In the genomic region with DNA sequence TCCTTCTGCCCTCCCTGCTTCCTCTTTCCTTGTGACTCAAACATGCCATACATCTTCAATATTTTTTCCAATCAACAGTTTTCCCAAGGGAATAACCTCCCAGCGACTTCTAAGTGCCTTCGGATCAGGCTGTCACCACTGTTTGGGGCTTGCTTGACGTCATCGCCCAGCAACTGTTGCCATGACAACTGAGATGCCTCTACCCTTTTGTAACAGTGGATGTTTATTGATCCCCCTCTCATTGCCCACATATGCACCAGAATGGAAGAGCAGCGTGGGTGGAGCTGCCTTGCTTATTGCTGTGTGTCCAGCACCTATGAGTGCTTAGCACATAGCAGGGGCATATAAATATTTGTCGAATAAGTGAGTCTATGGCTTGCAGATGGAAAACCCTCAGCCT, we compare ENCODE assay signal across 18 cellular contexts. TPM values are rescaled to one million over a fixed set of nuclear protein-coding genes. Genes with fewer than 3 reads are reported as not detected.
DNase-seq lines count a peak whose midpoint lies in the region; ATAC-seq and TF ChIP-seq lines count a peak whose summit lies in the region.
"Had no signal": no experiment of that assay in that cellular context is flagged by ENCODE, and none has a peak within 500 bp of the region (broad histone marks: within the 10 kb centered on the region; RNA-seq: fewer than 3 reads in every experiment).

No MANE protein-coding gene starts in this region.

- peak; percentile 14 for DNase-seq in Caki2 (ENCODE audit: low read depth)
- DNase-seq in choroid plexus epithelial cell (ENCODE audit: low read depth) = peak; percentile 24
- DNase-seq in left kidney (ENCODE audit: low read depth, low spot score) = peak; percentile 61
- no peak for DNase-seq in WERI-Rb-1
- DNase-seq in RPMI8226 = no peak
- no peak for DNase-seq in GM10266 (ENCODE audit: extremely low spot score)
- DNase-seq: activated CD8-positive, alpha-beta memory T cell treated with anti-CD3 and anti-CD28 coated beads, Interleukin-2, amount 50 U/mL, for 48 hours; activated naive CD8-positive, alpha-beta T cell treated with anti-CD3 and anti-CD28 coated beads, Interleukin-2, amount 10 ng/mL, durations not matched to agents 7 days and 5 days; cortex of kidney; foreskin melanocyte; kidney; SHP77 treated with DMSO at 0.1 percent for 48 hours had no signal

- ATAC-seq in HG02885 (IDR thresholded peaks at IDR 0.05; ENCODE audit: poor library complexity, unreplicated experiment) = no peak

- H3K9me3 ChIP-seq in HEK293 (ENCODE audit: control insufficient read depth, insufficient read depth, low read depth, low read length) = no peaks in the 10 kb centered on the region
- H3K9me3 ChIP-seq in WERI-Rb-1 (ENCODE audit: severe bottlenecking) = peaks cover 12% of the 10 kb centered on the region

- in situ Hi-C loops in Caki2 (cut with HindIII; ENCODE audit: low pct_unique_long_range_greater_than_20kb, low sequenced_read_pairs) = no loop called here

- H3K4me3 ChIP-seq in HEK293 (ENCODE audit: low read depth, low read length) (no peak overlapping the region), choroid plexus epithelial cell (ENCODE audit: low read depth, low read length) (no peak overlapping the region), WERI-Rb-1 (ENCODE audit: low read depth, low read length) (no peak overlapping the region)

- POLR2A ChIA-PET in HEK293 (lab: Yijun Ruan, JAX) = no interaction called here

- CTCF ChIA-PET in HEK293 (lab: Yijun Ruan, JAX) = no interaction called here

- no peaks in the 10 kb centered on the region for H3K36me3 ChIP-seq in HEK293 (ENCODE audit: control insufficient read depth in 2 of 2, insufficient read depth in 1 of 2, low read length in 2 of 2)
- no peaks in the 10 kb centered on the region; the same call in 1 of the 2 replicates for H3K36me3 ChIP-seq in WERI-Rb-1

- H3K4me1 ChIP-seq in HEK293 (ENCODE audit: control insufficient read depth, insufficient read depth, low read length) = no peaks in the 10 kb centered on the region

- TF ChIP-seq CTCF in HEK293 (tag by site-specific recombination; IDR thresholded peaks at IDR 0.05) = no peak
- no peak for TF ChIP-seq CTCF in choroid plexus epithelial cell (conservative IDR thresholded peaks at IDR 0.05; ENCODE audit: low read depth, low read length)
- no peak for TF ChIP-seq CTCF in WERI-Rb-1 (IDR thresholded peaks at IDR 0.05; ENCODE audit: low read depth, low read length)
- no peak for TF ChIP-seq CTCF in GM10266 (IDR thresholded peaks at IDR 0.05; ENCODE audit: control insufficient read depth, insufficient read depth, low read depth, missing control alignments)

- H3K27ac ChIP-seq in HEK293 (ENCODE audit: extremely low read depth, low read depth, low read length) (no peak overlapping the region), WERI-Rb-1 (no peak overlapping the region)
- H3K27ac ChIP-seq: C4-2B, VCaP had no signal

- no peaks in the 10 kb centered on the region for H3K27me3 ChIP-seq in WERI-Rb-1 (ENCODE audit: insufficient read depth, low read depth, severe bottlenecking)

TF ChIP-seq in HEK293, 187 proteins besides CTCF, POLR2A, EP300 and RAD21:
- TF ChIP-seq ZNF214 (tag by site-specific recombination; IDR thresholded peaks at IDR 0.05; ENCODE audit: borderline replicate concordance) (no peak), EGR2 (tag by site-specific recombination; IDR thresholded peaks at IDR 0.05; ENCODE audit: low read depth) (peak; percentile 36; the same call in 1 of the 2 replicates), ZNF19 (tag by site-specific recombination; IDR thresholded peaks at IDR 0.05; ENCODE audit: low read depth) (no peak), ZNF610 (tag by site-specific recombination; IDR thresholded peaks at IDR 0.05; ENCODE audit: borderline replicate concordance) (no peak), SCRT2 (tag by site-specific recombination; IDR thresholded peaks at IDR 0.05) (peak; percentile 58; the same call in 1 of the 2 replicates), MYNN (tag by site-specific recombination; IDR thresholded peaks at IDR 0.05; ENCODE audit: borderline replicate concordance) (peak; percentile 83), ZFHX2 (tag by site-specific recombination; conservative IDR thresholded peaks at IDR 0.05) (peak; percentile 32; the same call in 1 of the 2 replicates), IKZF3 (tag by site-specific recombination; IDR thresholded peaks at IDR 0.05) (no peak), ZNF677 (tag by site-specific recombination; IDR thresholded peaks at IDR 0.05) (no peak)
- TF ChIP-seq, protein P1, sequence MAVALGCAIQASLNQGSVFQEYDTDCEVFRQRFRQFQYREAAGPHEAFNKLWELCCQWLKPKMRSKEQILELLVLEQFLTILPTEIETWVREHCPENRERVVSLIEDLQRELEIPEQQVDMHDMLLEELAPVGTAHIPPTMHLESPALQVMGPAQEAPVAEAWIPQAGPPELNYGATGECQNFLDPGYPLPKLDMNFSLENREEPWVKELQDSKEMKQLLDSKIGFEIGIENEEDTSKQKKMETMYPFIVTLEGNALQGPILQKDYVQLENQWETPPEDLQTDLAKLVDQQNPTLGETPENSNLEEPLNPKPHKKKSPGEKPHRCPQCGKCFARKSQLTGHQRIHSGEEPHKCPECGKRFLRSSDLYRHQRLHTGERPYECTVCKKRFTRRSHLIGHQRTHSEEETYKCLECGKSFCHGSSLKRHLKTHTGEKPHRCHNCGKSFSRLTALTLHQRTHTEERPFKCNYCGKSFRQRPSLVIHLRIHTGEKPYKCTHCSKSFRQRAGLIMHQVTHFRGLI (tag by site-specific recombination; IDR thresholded peaks at IDR 0.05) = no peak
- TF ChIP-seq, protein P2, sequence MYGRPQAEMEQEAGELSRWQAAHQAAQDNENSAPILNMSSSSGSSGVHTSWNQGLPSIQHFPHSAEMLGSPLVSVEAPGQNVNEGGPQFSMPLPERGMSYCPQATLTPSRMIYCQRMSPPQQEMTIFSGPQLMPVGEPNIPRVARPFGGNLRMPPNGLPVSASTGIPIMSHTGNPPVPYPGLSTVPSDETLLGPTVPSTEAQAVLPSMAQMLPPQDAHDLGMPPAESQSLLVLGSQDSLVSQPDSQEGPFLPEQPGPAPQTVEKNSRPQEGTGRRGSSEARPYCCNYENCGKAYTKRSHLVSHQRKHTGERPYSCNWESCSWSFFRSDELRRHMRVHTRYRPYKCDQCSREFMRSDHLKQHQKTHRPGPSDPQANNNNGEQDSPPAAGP (tag by site-specific recombination; IDR thresholded peaks at IDR 0.05) = no peak

RNA-seq across cellular contexts. Expression of a gene that starts 14.4 kb away (rescaled TPM):
- total RNA-seq in Caki2 (2014; rRNA removed; shearing (Covaris generic); ENCODE audit: low replicate concordance) = not detected in 2 replicates
- total RNA-seq: activated naive CD8-positive, alpha-beta T cell treated with anti-CD3 and anti-CD28 coated beads, Interleukin-2, amount 10 ng/mL, durations not matched to agents 7 days and 5 days; myocyte had no signal

RNA-seq across cellular contexts. Expression of a gene that starts 20.2 kb away (rescaled TPM):
- total RNA-seq in Caki2 (2014; rRNA removed; shearing (Covaris generic); ENCODE audit: low replicate concordance) = 0.54 TPM in 1 of 2 replicates, not detected in the other
- total RNA-seq: activated naive CD8-positive, alpha-beta T cell treated with anti-CD3 and anti-CD28 coated beads, Interleukin-2, amount 10 ng/mL, durations not matched to agents 7 days and 5 days; myocyte had no signal

RNA-seq across cellular contexts. Expression of a gene that starts 31.5 kb away (rescaled TPM):
- total RNA-seq in Caki2 (2014; rRNA removed; shearing (Covaris generic); ENCODE audit: low replicate concordance) = not detected in 2 replicates
- total RNA-seq: activated naive CD8-positive, alpha-beta T cell treated with anti-CD3 and anti-CD28 coated beads, Interleukin-2, amount 10 ng/mL, durations not matched to agents 7 days and 5 days; kidney; myocyte; skeletal muscle tissue had no signal

Comparison
In these comparisons a context has a peak if more than half of its experiments do, and no peak if none do; other contexts are left out.
1. DNase-seq: peak in Caki2 (single experiment), choroid plexus epithelial cell (single experiment) and left kidney (single experiment); none in WERI-Rb-1 (single experiment), RPMI8226 (single experiment) and GM10266 (single experiment).